In genomic region chr1:39411526-39411925, GRCh38 we compare ENCODE assay signal across 10 cellular contexts.
A peak's percentile ranks its signal among the peaks of the same experiment; 100 is the strongest.
DNase-seq lines count a peak whose midpoint lies in the region; ATAC-seq and FAIRE-seq lines count a peak whose summit lies in the region.
"Had no signal": no experiment of that assay in that cellular context is flagged by ENCODE, and none has a peak within 500 bp of the region (broad histone marks: within the 10 kb centered on the region; RNA-seq: fewer than 3 reads in every experiment).

No MANE protein-coding gene starts in this region.

- H3K4me1 ChIP-seq in adipocyte (ENCODE audit: control insufficient read depth, insufficient read depth, low read length) = peaks cover 54% of the 10 kb centered on the region
- H3K4me1 ChIP-seq in right cardiac atrium (ENCODE audit: control insufficient read depth, insufficient read depth, low read length) = peaks cover 12% of the 10 kb centered on the region
- H3K4me1 ChIP-seq in skeletal muscle satellite cell (ENCODE audit: control insufficient read depth, insufficient read depth, low read length) = peaks cover 74% of the 10 kb centered on the region

- WGBS in right cardiac atrium = 20% methylated on average over 2 of the region's 2 CpGs

- H3K9ac ChIP-seq in adipocyte (ENCODE audit: low read length) = peak overlapping the region; percentile 90
- H3K9ac ChIP-seq in skeletal muscle satellite cell (ENCODE audit: low read depth, low read length) = peak overlapping the region; percentile 88

- intact Hi-C loops in right cardiac atrium (cut with DNase I) = loop anchor here in 1 of 4 donors (2.0 kb wide), 1 partner anchor 27 kb away; no protein-coding TSS in a partner anchor

- H3K4me3 ChIP-seq in adipocyte (ENCODE audit: low read length) (peak overlapping the region; percentile 85), right cardiac atrium (ENCODE audit: low read length) (peak overlapping the region; percentile 80), skeletal muscle satellite cell (ENCODE audit: low read length) (peak overlapping the region; percentile 80)
- H3K4me3 ChIP-seq: SJSA1 had no signal

- H3K36me3 ChIP-seq in adipocyte (ENCODE audit: control insufficient read depth, insufficient read depth, low read length, severe bottlenecking) (peaks cover 10% of the 10 kb centered on the region), skeletal muscle satellite cell (ENCODE audit: insufficient read depth, low read length) (peaks cover 36% of the 10 kb centered on the region)

- H3K27me3 ChIP-seq in adipocyte (replicated peaks; ENCODE audit: control insufficient read depth, insufficient read depth, low read length) (no peaks in the 10 kb centered on the region), right cardiac atrium (ENCODE audit: control insufficient read depth, insufficient read depth) (no peaks in the 10 kb centered on the region), skeletal muscle satellite cell (ENCODE audit: control insufficient read depth, insufficient read depth, low read length) (no peaks in the 10 kb centered on the region)
- H3K27me3 ChIP-seq: SJSA1 had no signal

- peak overlapping the region; percentile 81 for H3K4me2 ChIP-seq in skeletal muscle satellite cell (ENCODE audit: low read length)

- H3K27ac ChIP-seq in right cardiac atrium (ENCODE audit: low read length) = peak overlapping the region; percentile 46
- H3K27ac ChIP-seq: SJSA1 had no signal

- DNase-seq in EL = peak; percentile 45
- DNase-seq in adipocyte (ENCODE audit: low read depth) = peak; percentile 42
- no peak for DNase-seq in right cardiac atrium
- DNase-seq in activated CD4-positive, alpha-beta T cell treated with anti-CD3 and anti-CD28 coated beads, Interleukin-2, amount 50 U/mL, for 48 hours = no peak
- no peak for DNase-seq in GM19239 (ENCODE audit: insufficient read length, low spot score)
- DNase-seq: NCI-H1048 had no signal

- ATAC-seq in right cardiac atrium (no peak), GM21786 (IDR thresholded peaks at IDR 0.05; ENCODE audit: unreplicated experiment) (no peak), HG03354 (IDR thresholded peaks at IDR 0.05; ENCODE audit: poor library complexity, severe bottlenecking, unreplicated experiment) (no peak)

- H3K9me3 ChIP-seq in adipocyte (ENCODE audit: control insufficient read depth, low read length) = no peaks in the 10 kb centered on the region
- no peaks in the 10 kb centered on the region for H3K9me3 ChIP-seq in right cardiac atrium (ENCODE audit: control insufficient read depth, low read length)
- no peaks in the 10 kb centered on the region for H3K9me3 ChIP-seq in skeletal muscle satellite cell (replicated peaks; ENCODE audit: low read length)
- H3K9me3 ChIP-seq: SJSA1 had no signal

- FAIRE-seq in GM19239 (lab: Jason Lieb, UNC) = no peak

Comparison
In these comparisons a context has a peak if more than half of its experiments do, and no peak if none do; other contexts are left out.
1. DNase-seq: peak in EL (single experiment) and adipocyte (single experiment); none in right cardiac atrium (0 of 3), activated CD4-positive, alpha-beta T cell treated with anti-CD3 and anti-CD28 coated beads, Interleukin-2, amount 50 U/mL, for 48 hours (0 of 2) and GM19239 (single experiment).
2. Peak in every context shown above with its lines, with median percentiles within 50 percentile points of each other: H3K4me3 ChIP-seq.